Comparison of ENCODE assay signal across 10 cellular contexts in genomic region chr3:127525373-127525772, GRCh38.
A peak's percentile ranks its signal among the peaks of the same experiment; 100 is the strongest.
DNase-seq lines count a peak whose midpoint lies in the region; FAIRE-seq and TF ChIP-seq lines count a peak whose summit lies in the region.
"Had no signal": no experiment of that assay in that cellular context is flagged by ENCODE, and none has a peak within 500 bp of the region (broad histone marks: within the 10 kb centered on the region; RNA-seq: fewer than 3 reads in every experiment).

No MANE protein-coding gene starts in this region.

- H3K4me3 ChIP-seq in NB4 (ENCODE audit: low read depth, low read length) (no peak overlapping the region), astrocyte of the spinal cord (ENCODE audit: low read depth, low read length) (no peak overlapping the region), neural cell (ENCODE audit: low read length) (no peak overlapping the region)
- H3K4me3 ChIP-seq: suprapubic skin had no signal

- no peaks in the 10 kb centered on the region for H3K27me3 ChIP-seq in neural cell (ENCODE audit: insufficient read depth, low read depth, low read length)

- no peak for TF ChIP-seq CTCF in NB4 (IDR thresholded peaks at IDR 0.05; ENCODE audit: low read depth, low read length)
- no peak for TF ChIP-seq CTCF in astrocyte of the spinal cord (IDR thresholded peaks at IDR 0.05; ENCODE audit: low read depth, low read length)
- TF ChIP-seq CTCF in neural cell (IDR thresholded peaks at IDR 0.05; ENCODE audit: poor library complexity, severe bottlenecking): no peak
- TF ChIP-seq CTCF in GM20000 (IDR thresholded peaks at IDR 0.05; ENCODE audit: extremely low read depth, missing control alignments): no peak

- no peaks in the 10 kb centered on the region for H3K79me2 ChIP-seq in neural cell (replicated peaks; ENCODE audit: insufficient read depth, low read length)

- in situ Hi-C loops in astrocyte of the spinal cord (cut with HindIII; ENCODE audit: low sequenced_read_pairs): no loop called here

- H3K9me2 ChIP-seq in neural cell (ENCODE audit: insufficient read depth, low read length): no peaks in the 10 kb centered on the region

- no peak for FAIRE-seq in frontal cortex (lab: Jason Lieb, UNC)

- DNase-seq in ELR (ENCODE audit: low read depth) (peak; percentile 74), NB4 (ENCODE audit: low read depth) (peak; percentile 43), astrocyte of the spinal cord (ENCODE audit: low read depth, low spot score) (peak; percentile 56), GM20000 (ENCODE audit: low spot score) (no peak), AML-193 (lab: John Stamatoyannopoulos, UW) (no peak), frontal cortex (ENCODE audit: low spot score in 2 of 2) (no peak)
- no peak for DNase-seq in stimulated activated naive CD4-positive, alpha-beta T cell (lab: John Stamatoyannopoulos, UW)
- DNase-seq: activated gamma-delta T cell had no signal

- no peak overlapping the region for H3K4me2 ChIP-seq in neural cell (ENCODE audit: low read length)

- H3K36me3 ChIP-seq in neural cell (ENCODE audit: insufficient read depth, low read length): no peaks in the 10 kb centered on the region
- H3K36me3 ChIP-seq: suprapubic skin had no signal

- peak overlapping the region; percentile 53 for H3K27ac ChIP-seq in neural cell (ENCODE audit: low read length)
- H3K27ac ChIP-seq: suprapubic skin had no signal

- no peaks in the 10 kb centered on the region for H4K20me1 ChIP-seq in neural cell (ENCODE audit: insufficient read depth)

- no peak overlapping the region for H3K9ac ChIP-seq in neural cell (ENCODE audit: low read length)

- TF ChIP-seq RAD21 in neural cell (conservative IDR thresholded peaks at IDR 0.05): no peak

- no peak overlapping the region for H2AFZ ChIP-seq in neural cell (ENCODE audit: low read depth, low read length)

- peak; percentile 21 for TF ChIP-seq EP300 in neural cell (conservative IDR thresholded peaks at IDR 0.05; ENCODE audit: poor library complexity, severe bottlenecking)

- no peak for TF ChIP-seq POLR2A in NB4 (IDR thresholded peaks at IDR 0.05; ENCODE audit: extremely low read depth, insufficient read length)

- H3F3A ChIP-seq in neural cell (ENCODE audit: insufficient read depth, low read length, poor library complexity, severe bottlenecking): no peaks in the 10 kb centered on the region

- no peaks in the 10 kb centered on the region for H3K9me3 ChIP-seq in neural cell (ENCODE audit: low read length)

TF ChIP-seq in neural cell, 6 proteins besides CTCF, POLR2A, EP300 and RAD21:
- TF ChIP-seq, protein P1, sequence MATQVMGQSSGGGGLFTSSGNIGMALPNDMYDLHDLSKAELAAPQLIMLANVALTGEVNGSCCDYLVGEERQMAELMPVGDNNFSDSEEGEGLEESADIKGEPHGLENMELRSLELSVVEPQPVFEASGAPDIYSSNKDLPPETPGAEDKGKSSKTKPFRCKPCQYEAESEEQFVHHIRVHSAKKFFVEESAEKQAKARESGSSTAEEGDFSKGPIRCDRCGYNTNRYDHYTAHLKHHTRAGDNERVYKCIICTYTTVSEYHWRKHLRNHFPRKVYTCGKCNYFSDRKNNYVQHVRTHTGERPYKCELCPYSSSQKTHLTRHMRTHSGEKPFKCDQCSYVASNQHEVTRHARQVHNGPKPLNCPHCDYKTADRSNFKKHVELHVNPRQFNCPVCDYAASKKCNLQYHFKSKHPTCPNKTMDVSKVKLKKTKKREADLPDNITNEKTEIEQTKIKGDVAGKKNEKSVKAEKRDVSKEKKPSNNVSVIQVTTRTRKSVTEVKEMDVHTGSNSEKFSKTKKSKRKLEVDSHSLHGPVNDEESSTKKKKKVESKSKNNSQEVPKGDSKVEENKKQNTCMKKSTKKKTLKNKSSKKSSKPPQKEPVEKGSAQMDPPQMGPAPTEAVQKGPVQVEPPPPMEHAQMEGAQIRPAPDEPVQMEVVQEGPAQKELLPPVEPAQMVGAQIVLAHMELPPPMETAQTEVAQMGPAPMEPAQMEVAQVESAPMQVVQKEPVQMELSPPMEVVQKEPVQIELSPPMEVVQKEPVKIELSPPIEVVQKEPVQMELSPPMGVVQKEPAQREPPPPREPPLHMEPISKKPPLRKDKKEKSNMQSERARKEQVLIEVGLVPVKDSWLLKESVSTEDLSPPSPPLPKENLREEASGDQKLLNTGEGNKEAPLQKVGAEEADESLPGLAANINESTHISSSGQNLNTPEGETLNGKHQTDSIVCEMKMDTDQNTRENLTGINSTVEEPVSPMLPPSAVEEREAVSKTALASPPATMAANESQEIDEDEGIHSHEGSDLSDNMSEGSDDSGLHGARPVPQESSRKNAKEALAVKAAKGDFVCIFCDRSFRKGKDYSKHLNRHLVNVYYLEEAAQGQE (IDR thresholded peaks at IDR 0.05; ENCODE audit: borderline replicate concordance): no peak
- TF ChIP-seq EZH2 (IDR thresholded peaks at IDR 0.05; ENCODE audit: borderline replicate concordance, insufficient read depth, low read length, poor library complexity, severe bottlenecking): no peak
- no peak for TF ChIP-seq TAF1 (IDR thresholded peaks at IDR 0.05; ENCODE audit: low read depth)
- TF ChIP-seq MXI1 (conservative IDR thresholded peaks at IDR 0.05; ENCODE audit: poor library complexity, severe bottlenecking): no peak
- TF ChIP-seq POLR2AphosphoS5 (IDR thresholded peaks at IDR 0.05): no peak
- TF ChIP-seq SMC3 (conservative IDR thresholded peaks at IDR 0.05; ENCODE audit: poor library complexity): no peak

Comparison
In these comparisons a context has a peak if more than half of its experiments do, and no peak if none do; other contexts are left out.
1. DNase-seq: peak in ELR (single experiment), NB4 (single experiment) and astrocyte of the spinal cord (single experiment); none in GM20000 (single experiment), stimulated activated naive CD4-positive, alpha-beta T cell (0 of 6), AML-193 (0 of 2) and frontal cortex (0 of 2).